ENCODE assay signal across 17 cellular contexts in genomic region chr2:191415858-191416257, GRCh38.
DNase-seq lines count a peak whose midpoint lies in the region; ATAC-seq and TF ChIP-seq lines count a peak whose summit lies in the region.
"Had no signal": no experiment of that assay in that cellular context is flagged by ENCODE, and none has a peak within 500 bp of the region (broad histone marks: within the 10 kb centered on the region; RNA-seq: fewer than 3 reads in every experiment).

No MANE protein-coding gene starts in this region.

- no peak for TF ChIP-seq EP300 in stomach (IDR thresholded peaks at IDR 0.05)

- H3K4me1 ChIP-seq in breast epithelium (no peaks in the 10 kb centered on the region), right lobe of liver (peaks cover 0 to 52% (median 13%) of the 10 kb centered on the region in 4 donors), stomach (peaks cover 0 to 26% (median 9%) of the 10 kb centered on the region in 4 donors)
- H3K4me1 ChIP-seq: BLaER1 had no signal

- no peak for TF ChIP-seq POLR2A in breast epithelium (IDR thresholded peaks at IDR 0.05)
- TF ChIP-seq POLR2A in right lobe of liver (IDR thresholded peaks at IDR 0.05): no peak
- no peak for TF ChIP-seq POLR2A in stomach (IDR thresholded peaks at IDR 0.05)

- WGBS in right lobe of liver (ENCODE audit: insufficient coverage, low coverage, low lambda C conversion rate, missing lambda C conversion rate): 53% methylated on average over 5 of the region's 5 CpGs
- WGBS in stomach, 5 donors: 37 to 62% (median 50%) methylated on average over 5 of the region's 5 CpGs

- H3K27ac ChIP-seq in breast epithelium (no peak overlapping the region), right lobe of liver (peak overlapping the region in 1 of 3 donors; percentile 57), stomach (peak overlapping the region in 3 of 5 donors; percentile 0 to 36 (median 20))
- H3K27ac ChIP-seq: BLaER1, HL-60 had no signal

- no peak for TF ChIP-seq CTCF in breast epithelium (IDR thresholded peaks at IDR 0.05)
- no peak for TF ChIP-seq CTCF in LNCaP clone FGC (IDR thresholded peaks at IDR 0.05; ENCODE audit: control insufficient read depth, extremely low read depth, insufficient read depth)
- TF ChIP-seq CTCF in right lobe of liver (IDR thresholded peaks at IDR 0.05): no peak
- no peak for TF ChIP-seq CTCF in stomach (IDR thresholded peaks at IDR 0.05)
- TF ChIP-seq CTCF in CD14-positive monocyte (IDR thresholded peaks at IDR 0.05): no peak

- H3K4me3 Mint-ChIP-seq in activated T-helper 17 cell treated with anti-CD3 and anti-CD28 coated beads, Interleukin-2, amount 50 U/mL, for 72 hours: no peak overlapping the region
- no peak overlapping the region for H3K4me3 Mint-ChIP-seq in CD14-positive monocyte
- H3K4me3 Mint-ChIP-seq: CD4-positive, CD25-positive, alpha-beta regulatory T cell; CD8-positive, alpha-beta memory T cell; H9 had no signal

- DNase-seq in T47D (ENCODE audit: low read depth in 1 of 2, low spot score in 1 of 2) (peak; percentile 50 to 84), breast epithelium (ENCODE audit: low spot score in 2 of 2) (no peak), LNCaP clone FGC (ENCODE audit: low read depth) (peak; percentile 88), right lobe of liver (no peak), stomach (no peak), CD14-positive monocyte (ENCODE audit: low spot score) (no peak)
- DNase-seq: 8988T; CD4-positive, CD25-positive, alpha-beta regulatory T cell; CD8-positive, alpha-beta memory T cell; COR-L47; H9; IMR-90 had no signal

- no peaks in the 10 kb centered on the region for H3K36me3 Mint-ChIP-seq in activated T-helper 17 cell treated with anti-CD3 and anti-CD28 coated beads, Interleukin-2, amount 50 U/mL, for 72 hours (ENCODE audit: low read depth)
- no peaks in the 10 kb centered on the region for H3K36me3 Mint-ChIP-seq in CD14-positive monocyte
- H3K36me3 Mint-ChIP-seq: CD4-positive, CD25-positive, alpha-beta regulatory T cell; CD8-positive, alpha-beta memory T cell had no signal

- no peaks in the 10 kb centered on the region for H3K4me1 Mint-ChIP-seq in activated T-helper 17 cell treated with anti-CD3 and anti-CD28 coated beads, Interleukin-2, amount 50 U/mL, for 72 hours
- H3K4me1 Mint-ChIP-seq in CD14-positive monocyte: no peaks in the 10 kb centered on the region
- H3K4me1 Mint-ChIP-seq: CD4-positive, CD25-positive, alpha-beta regulatory T cell; CD8-positive, alpha-beta memory T cell; H9 had no signal

- peak in 3 of 4 donors; percentile 6 to 31 (median 15) for ATAC-seq in right lobe of liver
- ATAC-seq in HG03460 (IDR thresholded peaks at IDR 0.05; ENCODE audit: unreplicated experiment): no peak
- no peak for ATAC-seq in activated T-helper 17 cell treated with anti-CD3 and anti-CD28 coated beads, Interleukin-2, amount 50 U/mL, for 72 hours (replicated peaks)
- ATAC-seq: K562 had no signal

- no peak overlapping the region for H3K27ac Mint-ChIP-seq in activated T-helper 17 cell treated with anti-CD3 and anti-CD28 coated beads, Interleukin-2, amount 50 U/mL, for 72 hours
- H3K27ac Mint-ChIP-seq in CD14-positive monocyte: no peak overlapping the region
- H3K27ac Mint-ChIP-seq: CD4-positive, CD25-positive, alpha-beta regulatory T cell; CD8-positive, alpha-beta memory T cell; H9 had no signal

- no peaks in the 10 kb centered on the region for H3K27me3 ChIP-seq in breast epithelium
- H3K27me3 ChIP-seq in right lobe of liver: no peaks in the 10 kb centered on the region
- H3K27me3 ChIP-seq in stomach: no peaks in the 10 kb centered on the region
- H3K27me3 ChIP-seq: BLaER1 had no signal

- no peak overlapping the region for H3K4me3 ChIP-seq in breast epithelium
- no peak overlapping the region for H3K4me3 ChIP-seq in LNCaP clone FGC (ENCODE audit: low read depth, low read length)
- H3K4me3 ChIP-seq in right lobe of liver: no peak overlapping the region
- no peak overlapping the region for H3K4me3 ChIP-seq in stomach
- H3K4me3 ChIP-seq: BLaER1, K562 had no signal

- peaks cover 8% of the 10 kb centered on the region for H3K27me3 Mint-ChIP-seq in activated T-helper 17 cell treated with anti-CD3 and anti-CD28 coated beads, Interleukin-2, amount 50 U/mL, for 72 hours
- no peaks in the 10 kb centered on the region for H3K27me3 Mint-ChIP-seq in CD14-positive monocyte (ENCODE audit: low read depth in 3 of 3)

- H3K36me3 ChIP-seq in breast epithelium: no peaks in the 10 kb centered on the region
- peaks cover 0 to 72% (median 34%) of the 10 kb centered on the region in 4 donors for H3K36me3 ChIP-seq in right lobe of liver
- H3K36me3 ChIP-seq in stomach: peaks cover 0 to 23% (median 17%) of the 10 kb centered on the region in 4 donors

- intact Hi-C loops in breast epithelium (cut with DNase I; ENCODE audit: low total_unique reads) (no loop called here), right lobe of liver (cut with DNase I) (no loop called here), stomach (cut with DNase I; ENCODE audit: low total_unique reads) (no loop called here), CD14-positive monocyte (cut with micrococcal nuclease) (no loop called here)

- no peaks in the 10 kb centered on the region for H3K9me3 Mint-ChIP-seq in activated T-helper 17 cell treated with anti-CD3 and anti-CD28 coated beads, Interleukin-2, amount 50 U/mL, for 72 hours
- no peaks in the 10 kb centered on the region for H3K9me3 Mint-ChIP-seq in CD14-positive monocyte
- H3K9me3 Mint-ChIP-seq: CD8-positive, alpha-beta memory T cell; H9 had no signal

- no peaks in the 10 kb centered on the region for H3K9me3 ChIP-seq in breast epithelium
- H3K9me3 ChIP-seq in right lobe of liver: no peaks in the 10 kb centered on the region
- H3K9me3 ChIP-seq in stomach: no peaks in the 10 kb centered on the region
- H3K9me3 ChIP-seq: BLaER1 had no signal

- in situ Hi-C loops in T47D (cut with HindIII; ENCODE audit: low pct_unique_long_range_greater_than_20kb, low sequenced_read_pairs): no loop called here

Comparison
In these comparisons a context has a peak if more than half of its experiments do, and no peak if none do; other contexts are left out.
1. DNase-seq: peak in T47D (2 of 2) and LNCaP clone FGC (single experiment); none in breast epithelium (0 of 2), right lobe of liver (0 of 3), stomach (single experiment) and CD14-positive monocyte (single experiment).
2. H3K27ac ChIP-seq: peak in stomach (3 of 5); none in breast epithelium (0 of 2).
3. ATAC-seq: peak in right lobe of liver (3 of 4); none in HG03460 (single experiment) and activated T-helper 17 cell treated with anti-CD3 and anti-CD28 coated beads, Interleukin-2, amount 50 U/mL, for 72 hours (single experiment).